In genomic region chr9:105557804-105558610, GRCh38 we compare ENCODE assay signal across 7 cellular contexts. TPM values are rescaled to one million over a fixed set of nuclear protein-coding genes. Genes with fewer than 3 reads are reported as not detected.
DNase-seq lines count a peak whose midpoint lies in the region; ATAC-seq, FAIRE-seq and TF ChIP-seq lines count a peak whose summit lies in the region.

TSS of gene FKTN (plus strand) at chr9:105558131. CDS start at chr9:105575033, 16,902 bp downstream.

- no peaks in the 10 kb centered on the region for H3K27me3 Mint-ChIP-seq in T-helper 2 cell treated with Interferon-gamma antibody and Interleukin-4, amounts not matched to agents 5 μg/mL and 100 μg/mL, for 36 hours (ENCODE audit: low read depth)
- H3K27me3 Mint-ChIP-seq in astrocyte (ENCODE audit: low read depth, unreplicated experiment) = no peaks in the 10 kb centered on the region

- H3K4me1 Mint-ChIP-seq in T-helper 2 cell treated with Interferon-gamma antibody and Interleukin-4, amounts not matched to agents 5 μg/mL and 100 μg/mL, for 36 hours (ENCODE audit: low read depth) = peaks cover 13% of the 10 kb centered on the region
- H3K4me1 Mint-ChIP-seq in astrocyte (ENCODE audit: low read depth, unreplicated experiment) = peaks cover 5% of the 10 kb centered on the region

- H3K27ac Mint-ChIP-seq in T-helper 2 cell treated with Interferon-gamma antibody and Interleukin-4, amounts not matched to agents 5 μg/mL and 100 μg/mL, for 36 hours = peak within 1 kb of the TSS; percentile 69
- H3K27ac Mint-ChIP-seq in astrocyte (ENCODE audit: unreplicated experiment) = peak within 1 kb of the TSS; percentile 54

- H3K4me1 ChIP-seq in astrocyte (ENCODE audit: insufficient read depth, low read length) (peaks cover 6% of the 10 kb centered on the region), hepatocyte (ENCODE audit: insufficient read depth) (peaks cover 7% of the 10 kb centered on the region)

- TF ChIP-seq CTCF in astrocyte (IDR thresholded peaks at IDR 0.05; ENCODE audit: insufficient read depth, low read depth, low read length) = no peak
- TF ChIP-seq CTCF in hepatocyte (IDR thresholded peaks at IDR 0.05; ENCODE audit: poor library complexity) = no peak
- TF ChIP-seq CTCF in retinal pigment epithelial cell (conservative IDR thresholded peaks at IDR 0.05; ENCODE audit: low read depth, low read length) = no peak

- H2AFZ ChIP-seq in astrocyte (ENCODE audit: low read depth, low read length) (peak within 1 kb of the TSS; percentile 96), hepatocyte (peak within 1 kb of the TSS; percentile 95)

- DNase-seq in NCI-H1694 treated with DMSO at 0.1 percent for 48 hours (lab: John Stamatoyannopoulos, UW) (peak; percentile 44), astrocyte (ENCODE audit: low read depth) (peak; percentile 76), hepatocyte (ENCODE audit: low spot score) (peak; percentile 93), retinal pigment epithelial cell (ENCODE audit: low read depth) (peak; percentile 48)
- peak; percentile 81 for DNase-seq in T-helper 2 cell treated with Interferon-gamma antibody and Interleukin-4, amounts not matched to agents 5 μg/mL and 100 μg/mL, for 36 hours (ENCODE audit: low spot score)

- 3% methylated on average over 49 of the region's 49 CpGs for WGBS in hepatocyte (ENCODE audit: low lambda C conversion rate, missing lambda C conversion rate)

- peak within 1 kb of the TSS; percentile 93 for H3K4me3 Mint-ChIP-seq in T-helper 2 cell treated with Interferon-gamma antibody and Interleukin-4, amounts not matched to agents 5 μg/mL and 100 μg/mL, for 36 hours
- H3K4me3 Mint-ChIP-seq in astrocyte (ENCODE audit: unreplicated experiment) = peak within 1 kb of the TSS; percentile 95

- H3K36me3 ChIP-seq in astrocyte (ENCODE audit: insufficient read depth, low read length) (no peaks in the 10 kb centered on the region), hepatocyte (replicated peaks; ENCODE audit: insufficient read depth, low read depth) (no peaks in the 10 kb centered on the region)

- peaks cover 24% of the 10 kb centered on the region for H3K36me3 Mint-ChIP-seq in T-helper 2 cell treated with Interferon-gamma antibody and Interleukin-4, amounts not matched to agents 5 μg/mL and 100 μg/mL, for 36 hours (ENCODE audit: low read depth)
- H3K36me3 Mint-ChIP-seq in astrocyte (ENCODE audit: low read depth, unreplicated experiment) = peaks cover 16% of the 10 kb centered on the region

- H3K9me3 ChIP-seq in astrocyte (ENCODE audit: insufficient read depth, low read depth, low read length) (peaks cover 6% of the 10 kb centered on the region), hepatocyte (ENCODE audit: low read depth) (no peaks in the 10 kb centered on the region)

- peak within 1 kb of the TSS; percentile 87 for H3K9ac ChIP-seq in astrocyte (ENCODE audit: low read length)

- no peaks in the 10 kb centered on the region for H3K9me2 ChIP-seq in hepatocyte (replicated peaks; ENCODE audit: insufficient read depth)

- H3K79me2 ChIP-seq in astrocyte (ENCODE audit: insufficient read depth, low read length) (peaks cover 19% of the 10 kb centered on the region), hepatocyte (peaks cover 16% of the 10 kb centered on the region)

- peak within 1 kb of the TSS; percentile 98 for H3K4me2 ChIP-seq in astrocyte (ENCODE audit: low read length)
- H3K4me2 ChIP-seq in hepatocyte = peak within 1 kb of the TSS; percentile 80

- ATAC-seq in GM18502 (IDR thresholded peaks at IDR 0.05; ENCODE audit: poor library complexity, unreplicated experiment) (peak; percentile 95), HG02884 (IDR thresholded peaks at IDR 0.05; ENCODE audit: unreplicated experiment) (peak; percentile 91)

- peaks cover 18% of the 10 kb centered on the region for H3K9me3 Mint-ChIP-seq in T-helper 2 cell treated with Interferon-gamma antibody and Interleukin-4, amounts not matched to agents 5 μg/mL and 100 μg/mL, for 36 hours
- H3K9me3 Mint-ChIP-seq in astrocyte (ENCODE audit: unreplicated experiment) = peaks cover 13% of the 10 kb centered on the region

- H3K27ac ChIP-seq in astrocyte (ENCODE audit: low read depth, low read length) (peak within 1 kb of the TSS; percentile 64), hepatocyte (peak within 1 kb of the TSS; percentile 17)

- no peaks in the 10 kb centered on the region for H3K27me3 ChIP-seq in astrocyte (ENCODE audit: insufficient read depth, low read length)
- no peaks in the 10 kb centered on the region for H3K27me3 ChIP-seq in hepatocyte

- no peak for FAIRE-seq in astrocyte (lab: Jason Lieb, UNC)

- H3K4me3 ChIP-seq in astrocyte (ENCODE audit: insufficient read depth, low read depth, low read length) = peak within 1 kb of the TSS; percentile 98
- peak within 1 kb of the TSS; percentile 84 for H3K4me3 ChIP-seq in hepatocyte
- H3K4me3 ChIP-seq in retinal pigment epithelial cell (ENCODE audit: low read length) = peak within 1 kb of the TSS; percentile 92

- H4K20me1 ChIP-seq in astrocyte (ENCODE audit: insufficient read depth, low read length) (no peaks in the 10 kb centered on the region), hepatocyte (ENCODE audit: insufficient read depth, poor library complexity, severe bottlenecking) (no peaks in the 10 kb centered on the region)

RNA-seq across cellular contexts. Expression of gene FKTN, which starts in this region (rescaled TPM):
- total RNA-seq in astrocyte (17.5 and 21.1 TPM in 2 replicates), hepatocyte (27.1 and 37.2 TPM in 2 replicates)
- 1.8 and 4.8 TPM in 2 replicates for polyA plus RNA-seq in hepatocyte

Comparison
In these comparisons a context has a peak if more than half of its experiments do, and no peak if none do; other contexts are left out.
1. Peak in every context shown above with its lines: DNase-seq, ATAC-seq, H3K4me3 ChIP-seq and H3K27ac ChIP-seq.